8 cellular contexts compared by ENCODE assay signal in the genomic region with DNA sequence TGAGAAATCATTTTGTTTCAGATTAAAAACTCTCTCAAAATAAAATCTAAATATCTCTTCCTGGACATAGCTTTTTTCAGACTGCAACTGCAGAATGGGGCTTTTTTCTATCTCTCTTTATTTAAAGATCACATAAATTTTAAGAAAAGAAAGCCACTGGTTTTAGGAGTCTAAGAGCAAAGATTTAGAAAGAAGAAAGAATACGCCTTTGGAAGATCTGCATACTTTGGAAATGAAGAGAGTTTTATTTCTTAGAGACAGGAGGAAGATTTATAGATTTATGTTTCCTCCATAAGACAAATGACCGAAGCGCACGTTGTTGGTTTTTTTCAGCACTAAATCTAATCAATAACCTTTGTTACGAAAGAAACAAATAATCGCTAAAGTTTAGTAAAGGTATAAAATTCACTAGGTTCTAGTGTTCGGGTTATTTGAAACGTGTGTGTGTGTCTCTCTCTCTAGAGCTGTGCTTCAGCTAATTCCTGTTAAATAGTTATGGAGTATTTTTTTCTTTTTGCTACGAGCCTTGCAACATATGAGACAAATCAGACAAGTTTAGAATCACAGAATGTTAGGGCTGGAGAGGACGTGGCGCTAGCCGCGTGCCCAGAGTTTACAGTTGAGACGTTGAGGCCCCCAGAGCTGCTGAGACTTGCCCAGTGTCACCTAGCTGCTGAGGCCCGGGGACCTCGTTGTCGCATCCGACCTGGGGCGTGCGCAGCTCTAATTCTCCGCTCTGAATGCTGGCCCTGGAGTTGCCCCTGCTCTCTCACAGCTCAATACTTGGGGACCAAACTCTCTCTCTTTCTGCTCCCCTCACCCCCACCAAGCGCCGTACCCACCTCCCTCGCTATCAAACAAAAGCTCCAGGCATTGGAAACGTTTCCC.
DNase-seq lines count a peak whose midpoint lies in the region; ATAC-seq, FAIRE-seq and TF ChIP-seq lines count a peak whose summit lies in the region.

No MANE protein-coding gene starts in this region.

- H3K4me3 ChIP-seq in fibroblast of villous mesenchyme (ENCODE audit: low read depth, low read length) = peak overlapping the region; percentile 55
- peak overlapping the region in 3 of 4 donors; percentile 27 to 46 (median 38) for H3K4me3 ChIP-seq in pancreas

- WGBS in pancreas, 2 donors = 18 to 23% methylated on average over 25 of the region's 25 CpGs

- TF ChIP-seq CTCF in Calu3 (IDR thresholded peaks at IDR 0.05; ENCODE audit: unreplicated experiment) (no peak), fibroblast of villous mesenchyme (IDR thresholded peaks at IDR 0.05; ENCODE audit: insufficient read depth, low read depth, low read length) (no peak), pancreas (IDR thresholded peaks at IDR 0.05) (no peak)

- peak overlapping the region; percentile 92 for H3K27ac Mint-ChIP-seq in Calu3 (ENCODE audit: unreplicated experiment)

- peaks cover 7 to 19% (median 9%) of the 10 kb centered on the region in 3 donors for H3K4me1 ChIP-seq in pancreas

- no peak for FAIRE-seq in pancreas (lab: Jason Lieb, UNC)
- no peak for FAIRE-seq in H54 (lab: Jason Lieb, UNC)

- peak; percentile 15 to 29 (median 23) for ATAC-seq in pancreas
- ATAC-seq in GM18511 (IDR thresholded peaks at IDR 0.05; ENCODE audit: unreplicated experiment) = no peak
- no peak for ATAC-seq in GM18868 (IDR thresholded peaks at IDR 0.05; ENCODE audit: unreplicated experiment)

- H3K4me3 Mint-ChIP-seq in Calu3 (ENCODE audit: low read depth, unreplicated experiment) = peak overlapping the region; percentile 85

- intact Hi-C loops in Calu3 (cut with micrococcal nuclease; ENCODE audit: unreplicated experiment) (loop anchor here (1.0 to 5.0 kb wide), 7 partner anchors 46 to 203 kb away; no protein-coding TSS in a partner anchor), pancreas (cut with DNase I) (loop anchor here in 1 of 3 donors (10.0 kb wide), 1 partner anchor 173 kb away; no protein-coding TSS in a partner anchor)

- no peaks in the 10 kb centered on the region for H3K27me3 ChIP-seq in pancreas

- no peaks in the 10 kb centered on the region for H3K9me3 ChIP-seq in pancreas

- H3K27me3 Mint-ChIP-seq in Calu3 (ENCODE audit: unreplicated experiment) = no peaks in the 10 kb centered on the region

- TF ChIP-seq POLR2A in H54 (IDR thresholded peaks at IDR 0.05; ENCODE audit: low read depth, low read length) = no peak

- DNase-seq in Calu3 (peak; percentile 49), SW480 (ENCODE audit: low spot score) (peak; percentile 3), fibroblast of villous mesenchyme (ENCODE audit: low read depth) (peak; percentile 53), pancreas (peak in 3 of 6 donors; percentile 27 to 66 (median 32)), caudate nucleus (lab: John Stamatoyannopoulos, UW) (no peak), H54 (ENCODE audit: insufficient read length, low spot score) (no peak)

- H3K4me1 Mint-ChIP-seq in Calu3 (ENCODE audit: low read depth, unreplicated experiment) = peaks cover 52% of the 10 kb centered on the region

- H3K36me3 ChIP-seq in pancreas = no peaks in the 10 kb centered on the region

- H3K36me3 Mint-ChIP-seq in Calu3 (ENCODE audit: insufficient read depth, unreplicated experiment) = peaks cover 41% of the 10 kb centered on the region

- H3K27ac ChIP-seq in pancreas (peak overlapping the region; percentile 52 to 71 (median 62)), caudate nucleus (ENCODE audit: low read depth, low read length) (no peak overlapping the region)

- H3K9me3 Mint-ChIP-seq in Calu3 (ENCODE audit: low read depth, unreplicated experiment) = peaks cover 3% of the 10 kb centered on the region

- CTCF ChIA-PET in Calu3 (lab: Charles Lee) = interaction anchor here (0.6 to 2.7 kb wide), 7 partner anchors 21 to 215 kb away, joined by 3 to 13 read pairs (median 3); no protein-coding TSS in a partner anchor

- BruUV-seq in Calu3 (replicated peaks; lab: Mats Ljungman, UMichigan) = TSS peak; percentile 86

Comparison
In these comparisons a context has a peak if more than half of its experiments do, and no peak if none do; other contexts are left out.
1. DNase-seq: peak in Calu3 (single experiment), SW480 (single experiment) and fibroblast of villous mesenchyme (single experiment); none in caudate nucleus (0 of 61) and H54 (single experiment).
2. ATAC-seq: peak in pancreas (4 of 4); none in GM18511 (single experiment) and GM18868 (single experiment).